In genomic region chr5:149728303-149728702, GRCh38 we compare ENCODE assay signal across 21 cellular contexts. TPM values are rescaled to one million over a fixed set of nuclear protein-coding genes. Genes with fewer than 3 reads are reported as not detected.
DNase-seq lines count a peak whose midpoint lies in the region; ATAC-seq and TF ChIP-seq lines count a peak whose summit lies in the region.
"Had no signal": no experiment of that assay in that cellular context is flagged by ENCODE, and none has a peak within 500 bp of the region (broad histone marks: within the 10 kb centered on the region; RNA-seq: fewer than 3 reads in every experiment).

No MANE protein-coding gene starts in this region.

- peaks cover 25% of the 10 kb centered on the region for H3K27me3 Mint-ChIP-seq in type B pancreatic cell

- H3K9me3 ChIP-seq in left ventricle myocardium inferior (replicated peaks) = no peaks in the 10 kb centered on the region
- no peaks in the 10 kb centered on the region for H3K9me3 ChIP-seq in muscle layer of colon (ENCODE audit: low read length)
- H3K9me3 ChIP-seq: ascending aorta, BE2C, Caco-2, right atrium auricular region had no signal

- no peaks in the 10 kb centered on the region for H3K9me3 Mint-ChIP-seq in type B pancreatic cell
- H3K9me3 Mint-ChIP-seq: activated naive CD4-positive, alpha-beta T cell treated with anti-CD3 and anti-CD28 coated beads, Interleukin-2, amount 50 U/mL, for 72 hours had no signal

- H3K4me3 Mint-ChIP-seq in type B pancreatic cell = no peak overlapping the region

- no peak overlapping the region for H3K27ac Mint-ChIP-seq in type B pancreatic cell
- H3K27ac Mint-ChIP-seq: activated naive CD4-positive, alpha-beta T cell treated with anti-CD3 and anti-CD28 coated beads, Interleukin-2, amount 50 U/mL, for 72 hours had no signal

- H3K36me3 ChIP-seq in left ventricle myocardium inferior (no peaks in the 10 kb centered on the region), muscle layer of colon (ENCODE audit: insufficient read depth, low read length) (no peaks in the 10 kb centered on the region)
- H3K36me3 ChIP-seq: ascending aorta, BE2C, right atrium auricular region had no signal

- H3K36me3 Mint-ChIP-seq in type B pancreatic cell = no peaks in the 10 kb centered on the region
- H3K36me3 Mint-ChIP-seq: activated naive CD4-positive, alpha-beta T cell treated with anti-CD3 and anti-CD28 coated beads, Interleukin-2, amount 50 U/mL, for 72 hours had no signal

- H3K27ac ChIP-seq in left ventricle myocardium inferior (replicated peaks) = peak overlapping the region; percentile 95
- no peak overlapping the region for H3K27ac ChIP-seq in epithelial cell of prostate
- peak overlapping the region; percentile 67 for H3K27ac ChIP-seq in muscle layer of colon (ENCODE audit: low read depth, low read length)
- H3K27ac ChIP-seq: ascending aorta had no signal

- DNase-seq in left ventricle myocardium inferior = no peak
- DNase-seq in Right ventricle myocardium inferior (ENCODE audit: missing footprints) = no peak
- peak; percentile 72 for DNase-seq in epithelial cell of prostate (ENCODE audit: low read depth, low spot score)
- DNase-seq in type B pancreatic cell (ENCODE audit: extremely low spot score, unreplicated experiment) = peak; percentile 29
- DNase-seq in NK-92 (lab: John Stamatoyannopoulos, UW; ENCODE audit: unreplicated experiment) = no peak
- no peak for DNase-seq in stimulated activated CD4-positive, alpha-beta T cell treated with anti-CD3 and anti-CD28 coated beads, Interleukin-1b, Interleukin-23, amount 100 ng/mL, for 48 hours
- DNase-seq in stimulated activated naive CD4-positive, alpha-beta T cell (lab: John Stamatoyannopoulos, UW) = no peak
- DNase-seq: activated CD4-positive, alpha-beta T cell treated with anti-CD3 and anti-CD28 coated beads for 1 hour; BE2C; Caco-2; foreskin melanocyte; kidney glomerular epithelial cell; mesendoderm; NCI-H1417 treated with DMSO at 0.1 percent for 48 hours; NCI-H2171 treated with DMSO at 0.1 percent for 48 hours; NCI-H526 treated with DMSO at 0.1 percent for 48 hours; stimulated activated CD4-positive, alpha-beta T cell treated with anti-CD3 and anti-CD28 coated beads, Interleukin-15, amount 100 ng/mL, for 24 hours had no signal

- H3K4me1 ChIP-seq in left ventricle myocardium inferior = peaks cover 43% of the 10 kb centered on the region
- peaks cover 22% of the 10 kb centered on the region for H3K4me1 ChIP-seq in muscle layer of colon (ENCODE audit: insufficient read depth, low read length)
- H3K4me1 ChIP-seq: BE2C had no signal

- peaks cover 3% of the 10 kb centered on the region for H3K4me1 Mint-ChIP-seq in type B pancreatic cell (ENCODE audit: unreplicated experiment)

- TF ChIP-seq CTCF in left ventricle myocardium inferior (IDR thresholded peaks at IDR 0.05; ENCODE audit: borderline replicate concordance) (no peak), type B pancreatic cell (conservative IDR thresholded peaks at IDR 0.05) (no peak)

- no peak overlapping the region for H3K9ac ChIP-seq in muscle layer of colon (ENCODE audit: low read length)

- H3K4me3 ChIP-seq in left ventricle myocardium inferior (no peak overlapping the region), muscle layer of colon (ENCODE audit: low read depth in 1 of 2, low read length in 2 of 2) (no peak overlapping the region)
- H3K4me3 ChIP-seq: ascending aorta, right atrium auricular region had no signal

- no peaks in the 10 kb centered on the region for H3K27me3 ChIP-seq in left ventricle myocardium inferior (ENCODE audit: low read depth)
- H3K27me3 ChIP-seq in muscle layer of colon (ENCODE audit: control insufficient read depth in 1 of 2, insufficient read depth in 2 of 2, low read length in 2 of 2) = no peaks in the 10 kb centered on the region
- H3K27me3 ChIP-seq: ascending aorta, BE2C, right atrium auricular region had no signal

- intact Hi-C loops in left ventricle myocardium inferior (cut with micrococcal nuclease) = no loop called here
- intact Hi-C loops in Right ventricle myocardium inferior (cut with DNase I) = no loop called here

- ATAC-seq in Right ventricle myocardium inferior = no peak
- ATAC-seq: activated naive CD4-positive, alpha-beta T cell treated with anti-CD3 and anti-CD28 coated beads, Interleukin-2, amount 50 U/mL, for 72 hours had no signal

RNA-seq across cellular contexts. Expression of gene PPARGC1B, which starts 1.8 kb away (rescaled TPM):
- total RNA-seq in left ventricle myocardium inferior (28.4 TPM), Right ventricle myocardium inferior (30.1 TPM), type B pancreatic cell (ENCODE audit: low replicate concordance) (5.4 and 8.5 TPM in 2 replicates)

Comparison
In these comparisons a context has a peak if more than half of its experiments do, and no peak if none do; other contexts are left out.
1. DNase-seq: peak in epithelial cell of prostate (single experiment) and type B pancreatic cell (single experiment); none in left ventricle myocardium inferior (single experiment), Right ventricle myocardium inferior (single experiment), NK-92 (single experiment), stimulated activated CD4-positive, alpha-beta T cell treated with anti-CD3 and anti-CD28 coated beads, Interleukin-1b, Interleukin-23, amount 100 ng/mL, for 48 hours (single experiment) and stimulated activated naive CD4-positive, alpha-beta T cell (0 of 6).